10 cellular contexts compared by ENCODE assay signal in genomic region chr10:102434251-102434913, GRCh38. TPM values are rescaled to one million over a fixed set of nuclear protein-coding genes. Genes with fewer than 3 reads are reported as not detected.
DNase-seq lines count a peak whose midpoint lies in the region; ATAC-seq and TF ChIP-seq lines count a peak whose summit lies in the region.
"Had no signal": no experiment of that assay in that cellular context is flagged by ENCODE, and none has a peak within 500 bp of the region (broad histone marks: within the 10 kb centered on the region; RNA-seq: fewer than 3 reads in every experiment).

No MANE protein-coding gene starts in this region.

- peaks cover 14% of the 10 kb centered on the region for H3K79me2 ChIP-seq in osteoblast (ENCODE audit: insufficient read depth, low read length)

- peak; percentile 68 for DNase-seq in EL
- DNase-seq in OCI-M1 (lab: John Stamatoyannopoulos, UW), result peak; percentile 81
- no peak for DNase-seq in epithelial cell of proximal tubule (ENCODE audit: low read depth)
- peak; percentile 93 for DNase-seq in osteoblast (ENCODE audit: insufficient read length, low spot score, missing footprints)
- DNase-seq in NK-92 treated with Interleukin-12 subunit alpha and Interleukin-12 subunit beta, amount 100 ng/mL, for 24 hours (lab: John Stamatoyannopoulos, UW), result no peak
- no peak for DNase-seq in NCI-H345 treated with DMSO at 0.1 percent for 48 hours (lab: John Stamatoyannopoulos, UW; ENCODE audit: unreplicated experiment)
- no peak for DNase-seq in foreskin keratinocyte
- DNase-seq: cortex of kidney had no signal

- H3K4me3 ChIP-seq in epithelial cell of proximal tubule (ENCODE audit: low read depth, low read length), result peak overlapping the region; percentile 64
- peak overlapping the region; percentile 23 for H3K4me3 ChIP-seq in osteoblast (ENCODE audit: insufficient read depth, low read length)

- H2AFZ ChIP-seq in osteoblast (ENCODE audit: low read length), result peak overlapping the region; percentile 63

- peak overlapping the region; percentile 56 for H3K27ac ChIP-seq in osteoblast (ENCODE audit: low read depth, low read length)
- H3K27ac ChIP-seq in foreskin keratinocyte, result no peak overlapping the region

- H3K4me2 ChIP-seq in osteoblast (ENCODE audit: insufficient read depth, low read length), result peak overlapping the region; percentile 76

- H3K4me1 ChIP-seq in osteoblast (ENCODE audit: insufficient read depth, low read length), result peaks cover 34% of the 10 kb centered on the region
- H3K4me1 ChIP-seq in foreskin keratinocyte, result no peaks in the 10 kb centered on the region

- peaks cover 5% of the 10 kb centered on the region for H3K36me3 ChIP-seq in osteoblast (ENCODE audit: insufficient read depth, low read length)
- H3K36me3 ChIP-seq: neutrophil had no signal

- no peak for ATAC-seq in HG02884 (IDR thresholded peaks at IDR 0.05; ENCODE audit: unreplicated experiment)
- no peak for ATAC-seq in foreskin keratinocyte

- TF ChIP-seq CTCF in epithelial cell of proximal tubule (conservative IDR thresholded peaks at IDR 0.05; ENCODE audit: low read depth, low read length), result no peak
- TF ChIP-seq CTCF in osteoblast (IDR thresholded peaks at IDR 0.05; ENCODE audit: extremely low read depth, low read depth, low read length), result no peak
- TF ChIP-seq CTCF in foreskin keratinocyte (conservative IDR thresholded peaks at IDR 0.05), result no peak

- no peaks in the 10 kb centered on the region for H3K27me3 ChIP-seq in osteoblast (ENCODE audit: insufficient read depth, low read length)
- H3K27me3 ChIP-seq in foreskin keratinocyte, result peaks cover 11% of the 10 kb centered on the region
- H3K27me3 ChIP-seq: neutrophil had no signal

- H3K9me3 ChIP-seq in osteoblast (ENCODE audit: low read depth, low read length), result no peaks in the 10 kb centered on the region
- H3K9me3 ChIP-seq: neutrophil had no signal

- no peaks in the 10 kb centered on the region for H4K20me1 ChIP-seq in osteoblast (ENCODE audit: insufficient read depth, low read length)

RNA-seq across cellular contexts. Expression of gene CUEDC2, which starts 2.0 kb away (rescaled TPM):
- 77.8 and 98.5 TPM in 2 replicates for total RNA-seq in epithelial cell of proximal tubule
- 46.7 and 46.9 TPM in 2 replicates for total RNA-seq in osteoblast
- 55.1 and 61.7 TPM in 2 replicates for total RNA-seq in foreskin keratinocyte
- polyA plus RNA-seq in foreskin keratinocyte, result 106 and 109 TPM in 2 replicates

RNA-seq across cellular contexts. Expression of gene FBXL15, which starts 13.7 kb away (rescaled TPM):
- total RNA-seq in epithelial cell of proximal tubule (23.8 and 34.6 TPM in 2 replicates), osteoblast (5.9 and 9.4 TPM in 2 replicates), foreskin keratinocyte (5.5 and 5.9 TPM in 2 replicates)
- polyA plus RNA-seq in foreskin keratinocyte, result 7.6 and 8.5 TPM in 2 replicates

RNA-seq across cellular contexts. Expression of gene PSD, which starts 15.8 kb away (rescaled TPM):
- 0.43 and 0.52 TPM in 2 replicates for total RNA-seq in epithelial cell of proximal tubule
- total RNA-seq in osteoblast, result 0.29 and 0.72 TPM in 2 replicates
- 0.14 and 0.24 TPM in 2 replicates for total RNA-seq in foreskin keratinocyte
- 0.09 and 0.15 TPM in 2 replicates for polyA plus RNA-seq in foreskin keratinocyte

RNA-seq across cellular contexts. Expression of gene C10orf95, which starts 17.0 kb away (rescaled TPM):
- total RNA-seq in epithelial cell of proximal tubule, result 2.2 and 10.3 TPM in 2 replicates
- total RNA-seq in osteoblast, result not detected in 2 replicates
- 0.48 and 0.49 TPM in 2 replicates for total RNA-seq in foreskin keratinocyte
- 0.67 and 0.78 TPM in 2 replicates for polyA plus RNA-seq in foreskin keratinocyte

RNA-seq across cellular contexts. Expression of gene NFKB2, which starts 38.9 kb away (rescaled TPM):
- total RNA-seq in epithelial cell of proximal tubule (73.9 and 84.9 TPM in 2 replicates), osteoblast (17.7 and 20.3 TPM in 2 replicates), foreskin keratinocyte (35.5 and 40.2 TPM in 2 replicates)
- 33.3 and 34.9 TPM in 2 replicates for polyA plus RNA-seq in foreskin keratinocyte

Comparison
In these comparisons a context has a peak if more than half of its experiments do, and no peak if none do; other contexts are left out.
1. DNase-seq: peak in EL (single experiment), OCI-M1 (single experiment) and osteoblast (single experiment); none in epithelial cell of proximal tubule (single experiment), NK-92 treated with Interleukin-12 subunit alpha and Interleukin-12 subunit beta, amount 100 ng/mL, for 24 hours (single experiment), NCI-H345 treated with DMSO at 0.1 percent for 48 hours (single experiment) and foreskin keratinocyte (0 of 2).